10 cellular contexts compared by ENCODE assay signal in the genomic region with DNA sequence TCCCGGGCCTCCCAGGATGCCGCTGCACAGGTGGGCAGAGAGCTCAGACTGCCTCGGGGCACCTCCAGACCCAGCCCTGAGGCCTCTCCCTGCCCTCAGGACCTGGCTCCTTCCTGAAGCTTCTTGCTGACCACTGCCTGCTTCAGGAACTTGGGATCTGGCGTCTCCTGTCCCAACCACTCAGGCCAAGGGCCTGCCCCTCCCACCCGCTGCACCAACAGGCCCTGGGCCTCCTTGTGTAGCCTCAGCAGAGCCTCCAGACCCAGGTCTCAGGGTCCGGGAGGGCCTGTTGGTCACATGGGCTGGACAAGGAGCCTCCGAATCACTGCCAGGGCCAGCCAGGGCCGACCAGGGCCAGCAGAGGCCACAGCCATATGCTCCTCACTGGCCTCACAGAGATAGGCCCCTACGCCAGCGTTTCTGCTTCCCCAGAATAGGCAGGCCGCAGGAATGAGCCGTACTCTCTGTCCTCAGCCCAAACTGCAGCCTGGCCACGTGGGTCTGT. TPM values are rescaled to one million over a fixed set of nuclear protein-coding genes. Genes with fewer than 3 reads are reported as not detected.
DNase-seq lines count a peak whose midpoint lies in the region; ATAC-seq and TF ChIP-seq lines count a peak whose summit lies in the region.
"Had no signal": no experiment of that assay in that cellular context is flagged by ENCODE, and none has a peak within 500 bp of the region (broad histone marks: within the 10 kb centered on the region; RNA-seq: fewer than 3 reads in every experiment).

No MANE protein-coding gene starts in this region.

- H3K36me3 ChIP-seq in esophagus muscularis mucosa (peaks cover 0 to 22% (median 16%) of the 10 kb centered on the region in 4 donors), tibial nerve (peaks cover 0 to 25% (median 0%) of the 10 kb centered on the region in 3 donors), WERI-Rb-1 (peaks cover 51% of the 10 kb centered on the region)

- no peak for TF ChIP-seq POLR2A in esophagus muscularis mucosa (IDR thresholded peaks at IDR 0.05; ENCODE audit: low read depth)
- no peak for TF ChIP-seq POLR2A in tibial nerve (IDR thresholded peaks at IDR 0.05)

- peak; percentile 19 for DNase-seq in activated T-cell treated with anti-CD3 and anti-CD28 coated beads, Interleukin-2, amount 50 U/mL, for 1 hour
- DNase-seq in activated T-cell treated with anti-CD3 and anti-CD28 coated beads, Interleukin-2, amount 50 U/mL, for 72 hours = no peak
- DNase-seq in esophagus muscularis mucosa (ENCODE audit: extremely low spot score) (no peak), mesothelial cell of epicardium (ENCODE audit: low spot score in 2 of 2, unreplicated experiment in 2 of 2) (peak; percentile 17 to 37), tibial nerve (ENCODE audit: low spot score in 2 of 2) (peak in 1 of 2 donors; percentile 12), NCI-H1417 treated with DMSO at 0.1 percent for 48 hours (lab: John Stamatoyannopoulos, UW) (no peak), WERI-Rb-1 (no peak), foreskin melanocyte (no peak)

- no peaks in the 10 kb centered on the region for H3K4me1 Mint-ChIP-seq in activated T-cell treated with anti-CD3 and anti-CD28 coated beads, Interleukin-2, amount 50 U/mL, for 72 hours (ENCODE audit: low read depth)
- peaks cover 19% of the 10 kb centered on the region for H3K4me1 Mint-ChIP-seq in mesothelial cell of epicardium

- H3K36me3 Mint-ChIP-seq in activated T-cell treated with anti-CD3 and anti-CD28 coated beads, Interleukin-2, amount 50 U/mL, for 72 hours (ENCODE audit: insufficient read depth in 2 of 2) = no peaks in the 10 kb centered on the region
- peaks cover 10% of the 10 kb centered on the region for H3K36me3 Mint-ChIP-seq in mesothelial cell of epicardium

- H3K9me3 ChIP-seq in esophagus muscularis mucosa = no peaks in the 10 kb centered on the region
- no peaks in the 10 kb centered on the region for H3K9me3 ChIP-seq in tibial nerve
- H3K9me3 ChIP-seq in WERI-Rb-1 (ENCODE audit: severe bottlenecking) = no peaks in the 10 kb centered on the region

- intact Hi-C loops in esophagus muscularis mucosa (cut with DNase I) = no loop called here

- no peak overlapping the region for H3K27ac Mint-ChIP-seq in activated T-cell treated with anti-CD3 and anti-CD28 coated beads, Interleukin-2, amount 50 U/mL, for 72 hours
- no peak overlapping the region for H3K27ac Mint-ChIP-seq in mesothelial cell of epicardium
- H3K27ac Mint-ChIP-seq: T-helper 17 cell had no signal

- TF ChIP-seq EP300 in esophagus muscularis mucosa (IDR thresholded peaks at IDR 0.05) (no peak), tibial nerve (IDR thresholded peaks at IDR 0.05) (no peak)

- H3K27me3 Mint-ChIP-seq in activated T-cell treated with anti-CD3 and anti-CD28 coated beads, Interleukin-2, amount 50 U/mL, for 72 hours (ENCODE audit: low read depth) = no peaks in the 10 kb centered on the region
- H3K27me3 Mint-ChIP-seq in mesothelial cell of epicardium (ENCODE audit: low read depth) = no peaks in the 10 kb centered on the region
- H3K27me3 Mint-ChIP-seq: T-helper 17 cell had no signal

- peak overlapping the region; percentile 91 to 96 (median 93) for H3K4me3 ChIP-seq in esophagus muscularis mucosa
- peak overlapping the region in 2 of 4 donors; percentile 76 to 99 for H3K4me3 ChIP-seq in tibial nerve
- H3K4me3 ChIP-seq in WERI-Rb-1 (ENCODE audit: low read depth, low read length) = no peak overlapping the region

- H3K4me1 ChIP-seq in esophagus muscularis mucosa (peaks cover 72 to 85% (median 80%) of the 10 kb centered on the region in 4 donors), tibial nerve (peaks cover 0 to 80% (median 71%) of the 10 kb centered on the region in 4 donors)

- H3K27me3 ChIP-seq in esophagus muscularis mucosa (no peaks in the 10 kb centered on the region), tibial nerve (no peaks in the 10 kb centered on the region), WERI-Rb-1 (ENCODE audit: insufficient read depth, low read depth, severe bottlenecking) (no peaks in the 10 kb centered on the region)

- ATAC-seq in activated T-cell treated with anti-CD3 and anti-CD28 coated beads, Interleukin-2, amount 50 U/mL, for 72 hours (replicated peaks in 1 of 2) = no peak
- ATAC-seq: HCT116, T-helper 17 cell had no signal

- H3K9me3 Mint-ChIP-seq in activated T-cell treated with anti-CD3 and anti-CD28 coated beads, Interleukin-2, amount 50 U/mL, for 72 hours = no peaks in the 10 kb centered on the region
- no peaks in the 10 kb centered on the region for H3K9me3 Mint-ChIP-seq in mesothelial cell of epicardium

- no peak overlapping the region for H3K4me3 Mint-ChIP-seq in activated T-cell treated with anti-CD3 and anti-CD28 coated beads, Interleukin-2, amount 50 U/mL, for 72 hours
- H3K4me3 Mint-ChIP-seq in mesothelial cell of epicardium = peak overlapping the region; percentile 72

- TF ChIP-seq CTCF in esophagus muscularis mucosa (IDR thresholded peaks at IDR 0.05) (no peak), mesothelial cell of epicardium (IDR thresholded peaks at IDR 0.05; ENCODE audit: unreplicated experiment) (no peak), tibial nerve (IDR thresholded peaks at IDR 0.05) (no peak), WERI-Rb-1 (IDR thresholded peaks at IDR 0.05; ENCODE audit: low read depth, low read length) (no peak)

- WGBS in esophagus muscularis mucosa = 59% methylated on average over 6 of the region's 13 CpGs
- whole genome bisulfite sequencing in tibial nerve, 2 donors = 58 to 64% methylated on average over 3 to 9 of the region's 13 CpGs

- H3K27ac ChIP-seq in esophagus muscularis mucosa (replicated peaks in 1 of 4) (peak overlapping the region; percentile 91 to 96 (median 92)), tibial nerve (peak overlapping the region; percentile 90 to 97 (median 94)), WERI-Rb-1 (no peak overlapping the region)

RNA-seq across cellular contexts. Expression of a gene that starts 2.8 kb away (rescaled TPM):
- 10 to 100 TPM; 10.1 to 11.3 TPM for total RNA-seq in activated T-cell treated with anti-CD3 and anti-CD28 coated beads, Interleukin-2, amount 50 U/mL, for 72 hours
- 10 to 100 TPM; 38.8 to 86.4 (median 59.2) TPM for total RNA-seq in esophagus muscularis mucosa
- total RNA-seq in mesothelial cell of epicardium = 95.2 to 104 TPM (median 99.4 TPM) in 3 replicates
- total RNA-seq in tibial nerve = 10 to 100 TPM; 62.4 to 77.1 (median 62.9) TPM

RNA-seq across cellular contexts. Expression of a gene that starts 17.2 kb away (rescaled TPM):
- total RNA-seq in activated T-cell treated with anti-CD3 and anti-CD28 coated beads, Interleukin-2, amount 50 U/mL, for 72 hours = 10 to 100 TPM; 21.0 to 21.7 TPM
- total RNA-seq in esophagus muscularis mucosa (10 to 100 TPM in 3 of 4 donors, 1 to 10 TPM in 1; 9.9 to 14.1 (median 11.3) TPM), mesothelial cell of epicardium (15.4 to 16.9 TPM (median 16.6 TPM) in 3 replicates), tibial nerve (10 to 100 TPM in 3 of 4 donors, 1 to 10 TPM in 1; 9.6 to 20.1 (median 17.5) TPM)

RNA-seq across cellular contexts. Expression of a gene that starts 17.2 kb away (rescaled TPM):
- total RNA-seq in activated T-cell treated with anti-CD3 and anti-CD28 coated beads, Interleukin-2, amount 50 U/mL, for 72 hours = 1 to 10 TPM; 4.6 TPM
- total RNA-seq in esophagus muscularis mucosa (1 to 10 TPM; 1.2 to 3.3 (median 2.7) TPM), mesothelial cell of epicardium (3.7 to 5.8 TPM (median 4.5 TPM) in 3 replicates), tibial nerve (1 to 10 TPM; 3.3 to 9.6 (median 5.5) TPM)

Comparison
In these comparisons a context has a peak if more than half of its experiments do, and no peak if none do; other contexts are left out.
1. DNase-seq: peak in activated T-cell treated with anti-CD3 and anti-CD28 coated beads, Interleukin-2, amount 50 U/mL, for 1 hour (single experiment) and mesothelial cell of epicardium (2 of 2); none in activated T-cell treated with anti-CD3 and anti-CD28 coated beads, Interleukin-2, amount 50 U/mL, for 72 hours (0 of 2), esophagus muscularis mucosa (single experiment), NCI-H1417 treated with DMSO at 0.1 percent for 48 hours (single experiment), WERI-Rb-1 (single experiment) and foreskin melanocyte (single experiment).